Comparison of ENCODE assay signal across 8 cellular contexts in genomic region chr12:66168410-66168809, GRCh38. TPM values are rescaled to one million over a fixed set of nuclear protein-coding genes. Genes with fewer than 3 reads are reported as not detected.
DNase-seq lines count a peak whose midpoint lies in the region; ATAC-seq and TF ChIP-seq lines count a peak whose summit lies in the region.

No MANE protein-coding gene starts in this region.

- POLR2A ChIA-PET in PC-9 (lab: Charles Lee; ENCODE audit: unreplicated experiment), result interaction anchor here (0.5 kb wide), 1 partner anchor 428 kb away, joined by 19 read pairs; no protein-coding TSS in a partner anchor

- H4K20me1 ChIP-seq in PC-9 (ENCODE audit: insufficient read depth), result no peaks in the 10 kb centered on the region

- no peak for ATAC-seq in HG02763 (IDR thresholded peaks at IDR 0.05; ENCODE audit: unreplicated experiment)

- H3K79me2 ChIP-seq in PC-9 (ENCODE audit: low read depth), result peaks cover 22% of the 10 kb centered on the region

- peak overlapping the region; percentile 69 for H3K4me3 ChIP-seq in GM12865 (ENCODE audit: low read depth, low read length)
- H3K4me3 ChIP-seq in PC-9, result peak overlapping the region; percentile 74; the same call in 1 of the 2 replicates
- peak overlapping the region; percentile 86 for H3K4me3 ChIP-seq in epithelial cell of esophagus (ENCODE audit: low read length)
- peak overlapping the region; percentile 69 to 92 (median 78) for H3K4me3 ChIP-seq in sigmoid colon

- H3K27ac ChIP-seq in PC-9 (peak overlapping the region; percentile 87; the same call in 1 of the 2 replicates), sigmoid colon (peak overlapping the region; percentile 96 to 99 (median 98))

- TF ChIP-seq CTCF in GM12865 (IDR thresholded peaks at IDR 0.05; ENCODE audit: insufficient read depth, low read depth, low read length, missing control alignments) (no peak), PC-9 (conservative IDR thresholded peaks at IDR 0.05) (no peak), epithelial cell of esophagus (IDR thresholded peaks at IDR 0.05; ENCODE audit: insufficient read depth, low read depth, low read length, missing control alignments) (no peak), sigmoid colon (IDR thresholded peaks at IDR 0.05) (no peak)

- 76 to 82% methylated on average over 8 of the region's 8 CpGs for WGBS in sigmoid colon, 2 donors

- H3F3A ChIP-seq in PC-9 (ENCODE audit: insufficient read depth, low read depth), result peaks cover 19% of the 10 kb centered on the region

- no peak for DNase-seq in GM12865 (ENCODE audit: low read depth)
- DNase-seq in PC-9, result no peak
- no peak for DNase-seq in epithelial cell of esophagus (ENCODE audit: low read depth)
- no peak for DNase-seq in sigmoid colon
- DNase-seq in NCI-H82 (lab: John Stamatoyannopoulos, UW), result no peak
- no peak for DNase-seq in NCI-H146 treated with DMSO at 0.1 percent for 48 hours (lab: John Stamatoyannopoulos, UW; ENCODE audit: unreplicated experiment)
- no peak for DNase-seq in NCI-H1694 treated with DMSO at 0.1 percent for 48 hours (lab: John Stamatoyannopoulos, UW)

- peak overlapping the region; percentile 80 for H3K4me2 ChIP-seq in PC-9

- H3K9me3 ChIP-seq in PC-9 (ENCODE audit: insufficient read depth, low read depth), result no peaks in the 10 kb centered on the region; the same call in 1 of the 2 replicates
- H3K9me3 ChIP-seq in sigmoid colon, result no peaks in the 10 kb centered on the region

- no peak for TF ChIP-seq EP300 in sigmoid colon (IDR thresholded peaks at IDR 0.05)

- H3K4me1 ChIP-seq in PC-9 (replicated peaks; ENCODE audit: insufficient read depth) (peaks cover 10% of the 10 kb centered on the region), sigmoid colon (peaks cover 0 to 21% (median 15%) of the 10 kb centered on the region in 4 donors)

- CTCF ChIA-PET in PC-9 (lab: Charles Lee), result no interaction called here

- BruUV-seq in PC-9 (replicated peaks; lab: Mats Ljungman, UMichigan), result no TSS peak

- no peak for TF ChIP-seq POLR2A in sigmoid colon (IDR thresholded peaks at IDR 0.05)

- H3K36me3 ChIP-seq in PC-9 (ENCODE audit: low read depth) (no peaks in the 10 kb centered on the region), sigmoid colon (no peaks in the 10 kb centered on the region)

- H3K9me2 ChIP-seq in PC-9 (ENCODE audit: insufficient read depth), result 0 out of 2 replicates have a peak, but pooled peaks cover 3% of the 10 kb centered on the region

- intact Hi-C loops in PC-9 (cut with micrococcal nuclease; ENCODE audit: unreplicated experiment) (loop anchor here (2.0 kb wide), 1 partner anchor 38 kb away; the partner anchor contains the start of gene LLPH), sigmoid colon (cut with DNase I) (loop anchor here (2.0 kb wide), 2 partner anchors 38 to 66 kb away; partner anchors contain the start of gene LLPH)

- peak overlapping the region; percentile 92; the same call in 1 of the 2 replicates for H2AFZ ChIP-seq in PC-9

- H3K27me3 ChIP-seq in PC-9 (ENCODE audit: insufficient read depth, low read depth), result no peaks in the 10 kb centered on the region
- H3K27me3 ChIP-seq in sigmoid colon, result no peaks in the 10 kb centered on the region

RNA-seq across cellular contexts. Expression of gene TMBIM4, which starts 1.4 kb away (rescaled TPM):
- 48.2 and 49.8 TPM in 2 replicates for total RNA-seq in PC-9 (2021)
- total RNA-seq in sigmoid colon, result 100 to 1,000 TPM; 142 to 200 (median 160) TPM
- 100 to 1,000 TPM in 1 of 3 donors, 10 to 100 TPM in 2; 77.2 to 169 (median 78.7) TPM for polyA plus RNA-seq in sigmoid colon

RNA-seq across cellular contexts. Expression of gene IRAK3, which starts 20.6 kb away (rescaled TPM):
- 0.07 TPM in 1 of 2 replicates, not detected in the other for total RNA-seq in PC-9 (2021)
- 10 to 100 TPM in 3 of 4 donors, 1 to 10 TPM in 1; 9.4 to 17.1 (median 15.5) TPM for total RNA-seq in sigmoid colon
- polyA plus RNA-seq in sigmoid colon, result 1 to 10 TPM; 1.4 to 4.4 (median 1.8) TPM

RNA-seq across cellular contexts. Expression of gene LLPH, which starts 37.9 kb away (rescaled TPM):
- total RNA-seq in PC-9 (2021) (20.4 and 25.0 TPM in 2 replicates), sigmoid colon (10 to 100 TPM in 1 of 4 donors, 1 to 10 TPM in 3; 5.0 to 10.3 (median 6.7) TPM)
- polyA plus RNA-seq in sigmoid colon, result 10 to 100 TPM; 27.2 to 30.6 (median 27.5) TPM
